ENCODE assay signal across 13 cellular contexts in genomic region chr1:24198766-24199165, GRCh38. TPM values are rescaled to one million over a fixed set of nuclear protein-coding genes. Genes with fewer than 3 reads are reported as not detected.
"Had no signal": no experiment of that assay in that cellular context is flagged by ENCODE, and none has a peak within 500 bp of the region (broad histone marks: within the 10 kb centered on the region; RNA-seq: fewer than 3 reads in every experiment).

No MANE protein-coding gene starts in this region.

- H3K27me3 ChIP-seq: MG63, SJSA1 had no signal

- DNase-seq: activated gamma-delta T cell, NCI-H2029 treated with DMSO at 0.1 percent for 48 hours, NCI-H510A had no signal

- H3K4me3 ChIP-seq: MG63, SJSA1 had no signal

- H3K9me2 ChIP-seq: SK-N-SH had no signal

- H3K27ac ChIP-seq: SJSA1 had no signal

- H3K9me3 ChIP-seq: MG63, SJSA1, SK-N-SH had no signal

- H3K36me3 ChIP-seq: MG63, SJSA1 had no signal

- H3K9ac ChIP-seq: SK-N-SH had no signal

RNA-seq across cellular contexts. Expression of gene IFNLR1, which starts 11.7 kb away (rescaled TPM):
- total RNA-seq: SJSA1 had no signal

RNA-seq across cellular contexts. Expression of gene IL22RA1, which starts 55.8 kb away (rescaled TPM):
- total RNA-seq: activated CD4-positive, alpha-beta T cell treated with anti-CD3 and anti-CD28 coated beads for 36 hours; activated CD4-positive, alpha-beta T cell treated with anti-CD3 and anti-CD28 coated beads, Interleukin-2, amount 10 ng/mL, durations not matched to agents 7 days and 5 days; activated CD8-positive, alpha-beta T cell treated with anti-CD3 and anti-CD28 coated beads, Interleukin-2, amount 10 ng/mL, durations not matched to agents 7 days and 5 days; activated naive CD4-positive, alpha-beta T cell treated with anti-CD3 and anti-CD28 coated beads for 36 hours; activated T-helper 2 cell treated with anti-CD3 and anti-CD28 coated beads, Interferon-gamma antibody, Interleukin-2, Interleukin-4, amounts not matched to agents 10 μg/mL and 5 μg/mL and 100 μg/mL, durations not matched to agents 14 hours and 24 hours and 36 hours; cerebellum; T-helper 17 cell had no signal
